Comparison of ENCODE assay signal across 9 cellular contexts in genomic region chr3:165243597-165243996, GRCh38. TPM values are rescaled to one million over a fixed set of nuclear protein-coding genes. Genes with fewer than 3 reads are reported as not detected.
"Had no signal": no experiment of that assay in that cellular context is flagged by ENCODE, and none has a peak within 500 bp of the region (broad histone marks: within the 10 kb centered on the region; RNA-seq: fewer than 3 reads in every experiment).

No MANE protein-coding gene starts in this region.

- DNase-seq: GDM1, GF-D8 had no signal

- H3K4me3 ChIP-seq: GM12878 had no signal

- ATAC-seq: GM12878 had no signal

- FAIRE-seq: G401.6, GM12878, GM12891, GM12892, GM18507, GM19239 had no signal

RNA-seq across cellular contexts. Expression of gene SLITRK3, which starts 47.4 kb away (rescaled TPM):
- total RNA-seq: G401, GM12878 had no signal
